ENCODE assay signal across 34 cellular contexts in the genomic region with DNA sequence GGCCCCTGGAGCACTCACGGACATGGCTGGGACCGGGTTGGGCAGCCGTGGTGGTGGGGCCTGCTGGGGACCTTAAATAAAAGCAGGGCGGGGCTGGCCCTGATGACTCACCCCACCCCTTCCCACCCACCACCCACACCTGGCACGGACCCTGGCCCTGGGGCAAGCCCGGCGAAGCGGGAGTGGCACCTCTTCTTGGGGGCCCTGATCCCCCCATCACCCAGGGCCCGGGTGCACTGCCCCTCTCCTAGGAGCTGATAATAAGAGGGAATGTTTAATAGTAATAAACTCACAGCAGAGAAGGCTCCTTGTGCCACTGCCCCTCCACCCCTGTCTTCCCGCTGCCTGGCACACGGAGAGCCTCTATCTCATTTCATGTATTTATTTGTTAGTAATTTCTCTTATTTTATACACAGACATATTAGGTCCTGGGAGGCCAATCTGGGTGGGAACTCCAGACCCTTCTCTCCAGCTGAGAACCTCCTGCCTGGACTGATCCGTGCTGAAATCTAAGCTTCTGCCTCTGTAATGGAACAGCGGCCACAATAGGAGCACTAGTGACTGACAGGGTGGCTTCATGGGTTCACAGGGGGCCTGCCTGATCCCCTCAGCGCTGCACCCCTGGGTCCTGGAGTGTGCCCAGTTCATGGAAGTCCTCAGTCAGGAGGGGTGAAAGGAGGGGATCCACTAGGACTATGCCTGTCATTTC. TPM values are rescaled to one million over a fixed set of nuclear protein-coding genes. Genes with fewer than 3 reads are reported as not detected.
DNase-seq lines count a peak whose midpoint lies in the region; ATAC-seq, FAIRE-seq and TF ChIP-seq lines count a peak whose summit lies in the region.
"Had no signal": no experiment of that assay in that cellular context is flagged by ENCODE, and none has a peak within 500 bp of the region (broad histone marks: within the 10 kb centered on the region; RNA-seq: fewer than 3 reads in every experiment).

A gene (minus strand): TSS at position 49 of the 709 bp plus-strand sequence. CDS start 25 bp downstream, at position 24.

- no peak within 1 kb of the TSS for H3K23ac ChIP-seq in trophoblast cell (ENCODE audit: low read length)

- H2BK120ac ChIP-seq in trophoblast cell (ENCODE audit: insufficient read depth, low read length, poor library complexity) = no peak within 1 kb of the TSS

- H3K4me3 ChIP-seq in A549 (no peak within 1 kb of the TSS), esophagus (ENCODE audit: low read depth in 1 of 2, low read length in 2 of 2) (no peak within 1 kb of the TSS), trophoblast cell (ENCODE audit: low read depth, low read length) (no peak within 1 kb of the TSS)
- H3K4me3 ChIP-seq: ascending aorta, cardiac muscle cell, coronary artery, HAP-1, psoas muscle had no signal

- no peak within 1 kb of the TSS for H2BK12ac ChIP-seq in trophoblast cell (ENCODE audit: low read length)

- no peak within 1 kb of the TSS for H3K18ac ChIP-seq in trophoblast cell (ENCODE audit: low read length)

- H4K8ac ChIP-seq in trophoblast cell (ENCODE audit: low read depth, low read length) = no peak within 1 kb of the TSS

- no peak within 1 kb of the TSS for H3K9ac ChIP-seq in trophoblast cell (ENCODE audit: low read length)

- 0 out of 6 replicates have a peak, but pooled peaks of 1 of the 2 experiments have one; percentile 2 for ATAC-seq in A549
- ATAC-seq: left ventricle myocardium superior, psoas muscle, WTC11 had no signal

- H3K27ac ChIP-seq in A549 = peak within 1 kb of the TSS in 1 of 2 experiments; percentile 21; a peak in 4 of 6 replicates
- H3K27ac ChIP-seq in esophagus (ENCODE audit: low read depth in 2 of 2, low read length in 1 of 2) = peak within 1 kb of the TSS; percentile 68 to 75
- H3K27ac ChIP-seq in trophoblast cell (ENCODE audit: low read depth, low read length) = no peak within 1 kb of the TSS
- H3K27ac ChIP-seq: ascending aorta, cardiac muscle cell, coronary artery, HL-60, psoas muscle had no signal

- intact Hi-C loops in head of caudate nucleus (cut with DNase I) = no loop called here
- intact Hi-C loops in posterior vena cava (cut with DNase I) = no loop called here

- no peaks in the 10 kb centered on the region for H3K79me2 ChIP-seq in trophoblast cell (ENCODE audit: control insufficient read depth, insufficient read depth, low read length, poor library complexity)

- H3K4me1 ChIP-seq in A549 = peaks cover 7% of the 10 kb centered on the region; the same call in 1 of the 3 replicates
- H3K4me1 ChIP-seq in esophagus (ENCODE audit: control insufficient read depth in 2 of 2, insufficient read depth in 2 of 2, low read length in 1 of 2) = peaks cover 2 to 14% of the 10 kb centered on the region in 2 donors
- peaks cover 0 to 2% of the 10 kb centered on the region in 2 experiments for H3K4me1 ChIP-seq in trophoblast cell (ENCODE audit: control insufficient read depth in 1 of 2, insufficient read depth in 2 of 2, low read length in 2 of 2)
- H3K4me1 ChIP-seq: BE2C, HAP-1, psoas muscle had no signal

- no peaks in the 10 kb centered on the region for H3K36me3 ChIP-seq in esophagus (ENCODE audit: control insufficient read depth in 2 of 2, insufficient read depth in 2 of 2, low read length in 1 of 2)
- no peaks in the 10 kb centered on the region for H3K36me3 ChIP-seq in trophoblast cell (ENCODE audit: control insufficient read depth in 1 of 2, insufficient read depth in 2 of 2, low read length in 2 of 2)
- H3K36me3 ChIP-seq: ascending aorta, BE2C, cardiac muscle cell, HAP-1 had no signal

- H3K14ac ChIP-seq in trophoblast cell (ENCODE audit: low read length) = no peak within 1 kb of the TSS

- DNase-seq in A549 (ENCODE audit: low read depth in 1 of 2, low spot score in 1 of 2) (no peak), NCI-H2171 (lab: John Stamatoyannopoulos, UW) (peak; percentile 11), trophoblast cell (no peak), head of caudate nucleus (no peak), posterior vena cava (ENCODE audit: low spot score) (no peak), C1 segment of cervical spinal cord (lab: John Stamatoyannopoulos, UW) (no peak)
- DNase-seq: ACHN; activated CD4-positive, alpha-beta T cell treated with anti-CD3 and anti-CD28 coated beads, Interleukin-2, amount 10 ng/mL, durations not matched to agents 24 days and 14 days; activated effector memory CD4-positive, alpha-beta T cell treated with anti-CD3 and anti-CD28 coated beads, Interleukin-2, amount 50 U/mL, for 16 hours; activated naive CD8-positive, alpha-beta T cell treated with anti-CD3 and anti-CD28 coated beads, Interleukin-2, amount 10 ng/mL, durations not matched to agents 7 days and 5 days; BE2C; DMS 273 treated with DMSO at 0.1 percent for 48 hours; effector CD8-positive, alpha-beta T cell; EL; Karpas-422; left ventricle myocardium superior; NCI-H1417 treated with DMSO at 0.1 percent for 48 hours; NCI-H510A; stimulated activated CD4-positive, alpha-beta T cell treated with anti-CD3 and anti-CD28 coated beads, Interleukin-4, amount 100 ng/mL, for 4 hours; substantia nigra; T-helper 1 cell had no signal

- H3K9me3 ChIP-seq in A549 (no peaks in the 10 kb centered on the region), esophagus (ENCODE audit: control insufficient read depth in 2 of 2, insufficient read depth in 1 of 2, low read depth in 1 of 2, low read length in 1 of 2) (no peaks in the 10 kb centered on the region), trophoblast cell (ENCODE audit: insufficient read depth, low read depth, low read length) (no peaks in the 10 kb centered on the region)
- H3K9me3 ChIP-seq: ascending aorta, BE2C, HAP-1, psoas muscle had no signal

- H4K91ac ChIP-seq in trophoblast cell (ENCODE audit: low read depth, low read length) = no peak within 1 kb of the TSS

- peaks cover 2% of the 10 kb centered on the region for H3K79me1 ChIP-seq in trophoblast cell (ENCODE audit: low read length)

- no peak for TF ChIP-seq CTCF in A549 (IDR thresholded peaks at IDR 0.05)

- 76% methylated on average over 9 of the region's 14 CpGs for WGBS in A549 (ENCODE audit: missing lambda C conversion rate)
- WGBS in esophagus, 2 donors = 53 to 75% methylated on average over 9 to 10 of the region's 14 CpGs
- WGBS in trophoblast cell (ENCODE audit: extremely low coverage, insufficient coverage, insufficient read length) = no CpG with 5 or more reads among the region's 14 CpGs

- POLR2A ChIA-PET in A549 (lab: Yijun Ruan, JAX) = no interaction called here

- no peak within 1 kb of the TSS for H2BK5ac ChIP-seq in trophoblast cell (ENCODE audit: low read depth, low read length, poor library complexity)

- TF ChIP-seq EP300 in A549 (IDR thresholded peaks at IDR 0.05) = no peak

- H3K27me3 ChIP-seq in esophagus (ENCODE audit: control insufficient read depth in 1 of 2, insufficient read depth in 2 of 2, low read length in 2 of 2) (no peaks in the 10 kb centered on the region), trophoblast cell (ENCODE audit: insufficient read depth, low read length) (no peaks in the 10 kb centered on the region)
- H3K27me3 ChIP-seq: ascending aorta, BE2C, cardiac muscle cell had no signal

- CTCF ChIA-PET in A549 (lab: Yijun Ruan, JAX) = interaction anchor here (0.8 to 1.0 kb wide), 2 partner anchors 20 to 77 kb away, joined by 3 read pairs; no protein-coding TSS in a partner anchor

- peak within 1 kb of the TSS; percentile 35 for H2AK5ac ChIP-seq in trophoblast cell (ENCODE audit: low read length)

- H2AFZ ChIP-seq in trophoblast cell (ENCODE audit: insufficient read depth, low read length, poor library complexity) = no peak within 1 kb of the TSS

- no peak within 1 kb of the TSS for H4K12ac ChIP-seq in trophoblast cell (ENCODE audit: low read depth, low read length)

- H3K4ac ChIP-seq in trophoblast cell (ENCODE audit: low read depth, low read length) = no peak within 1 kb of the TSS

- TF ChIP-seq RAD21 in A549 (conservative IDR thresholded peaks at IDR 0.05 in 1 of 2, IDR thresholded peaks at IDR 0.05 in 1 of 2) = no peak

- TF ChIP-seq POLR2A in A549 (IDR thresholded peaks at IDR 0.05; ENCODE audit: low read length) = no peak

- H3K4me2 ChIP-seq in A549 (no peak within 1 kb of the TSS), trophoblast cell (ENCODE audit: low read length) (no peak within 1 kb of the TSS)

- FAIRE-seq in A549 (lab: Jason Lieb, UNC) = peak; percentile 18
- FAIRE-seq: GM18507 had no signal

TF ChIP-seq in A549, 52 proteins besides CTCF, POLR2A, EP300 and RAD21 (continues in another document):
- TF ChIP-seq PHF8 (IDR thresholded peaks at IDR 0.05; ENCODE audit: borderline replicate concordance, low read depth) = no peak
- TF ChIP-seq RARB (CRISPR knock-in tag; IDR thresholded peaks at IDR 0.05) = no peak
- no peak for TF ChIP-seq ESRRA (IDR thresholded peaks at IDR 0.05; ENCODE audit: borderline replicate concordance, low read length)
- TF ChIP-seq, protein P1, sequence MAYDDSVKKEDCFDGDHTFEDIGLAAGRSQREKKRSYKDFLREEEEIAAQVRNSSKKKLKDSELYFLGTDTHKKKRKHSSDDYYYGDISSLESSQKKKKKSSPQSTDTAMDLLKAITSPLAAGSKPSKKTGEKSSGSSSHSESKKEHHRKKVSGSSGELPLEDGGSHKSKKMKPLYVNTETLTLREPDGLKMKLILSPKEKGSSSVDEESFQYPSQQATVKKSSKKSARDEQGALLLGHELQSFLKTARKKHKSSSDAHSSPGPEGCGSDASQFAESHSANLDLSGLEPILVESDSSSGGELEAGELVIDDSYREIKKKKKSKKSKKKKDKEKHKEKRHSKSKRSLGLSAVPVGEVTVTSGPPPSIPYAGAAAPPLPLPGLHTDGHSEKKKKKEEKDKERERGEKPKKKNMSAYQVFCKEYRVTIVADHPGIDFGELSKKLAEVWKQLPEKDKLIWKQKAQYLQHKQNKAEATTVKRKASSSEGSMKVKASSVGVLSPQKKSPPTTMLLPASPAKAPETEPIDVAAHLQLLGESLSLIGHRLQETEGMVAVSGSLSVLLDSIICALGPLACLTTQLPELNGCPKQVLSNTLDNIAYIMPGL (CRISPR knock-in tag; IDR thresholded peaks at IDR 0.05; ENCODE audit: borderline replicate concordance) = no peak
- TF ChIP-seq JUNB (IDR thresholded peaks at IDR 0.05) = no peak
- TF ChIP-seq MAFK (IDR thresholded peaks at IDR 0.05; ENCODE audit: partially characterized antibody) = no peak

RNA-seq across cellular contexts. Expression of the gene that starts here (rescaled TPM):
- polyA plus RNA-seq in A549 (2011; rRNA removed) (not detected in 2 replicates), A549 (2017; fragmentation: RNase III; extraction: RNeasy Plus Mini Kit Qiagen cat#74134 plus additional on column Dnase treatment) (not detected in 3 replicates), esophagus (1,000 to 10,000 TPM in 1 of 2 donors, 100 to 1,000 TPM in 1; 405 to 2,874 TPM)
- polyA plus RNA-seq in A549 (2012; cell fraction: cytosol; rRNA removed) = 0.19 TPM in 1 of 2 replicates, not detected in the other
- not detected in 2 replicates for polyA plus RNA-seq in A549 (2012; cell fraction: nucleus; rRNA removed)
- not detected in 2 replicates for polyA minus RNA-seq in A549 (2011; rRNA and poly(A)+ RNA removed)
- polyA plus RNA-seq in trophoblast cell (2013) = not detected in 2 replicates
- not detected for total RNA-seq in posterior vena cava
- total RNA-seq: activated CD4-positive, alpha-beta T cell treated with anti-CD3 and anti-CD28 coated beads, Interleukin-2, amount 10 ng/mL, durations not matched to agents 24 days and 14 days; activated CD8-positive, alpha-beta memory T cell treated with anti-CD3 and anti-CD28 coated beads for 36 hours; activated naive CD8-positive, alpha-beta T cell treated with anti-CD3 and anti-CD28 coated beads, Interleukin-2, amount 10 ng/mL, durations not matched to agents 7 days and 5 days; ascending aorta; cardiac muscle cell; left ventricle myocardium superior; mesothelial cell of epicardium; psoas muscle; RPMI7951; ureter had no signal
- polyA plus RNA-seq: cardiac muscle cell, psoas muscle had no signal

Comparison
In these comparisons a context has a peak if more than half of its experiments do, and no peak if none do; other contexts are left out.
1. RNA of the gene that starts here (polyA plus RNA-seq): 405 to 2,874 TPM in esophagus; 0.19 TPM in A549; every median in the first group is over 100 times any median in the second.